Comparison of ENCODE assay signal across 13 cellular contexts in genomic region chr16:19948186-19949104, GRCh38.
DNase-seq lines count a peak whose midpoint lies in the region; ATAC-seq and TF ChIP-seq lines count a peak whose summit lies in the region.
"Had no signal": no experiment of that assay in that cellular context is flagged by ENCODE, and none has a peak within 500 bp of the region (broad histone marks: within the 10 kb centered on the region; RNA-seq: fewer than 3 reads in every experiment).

No MANE protein-coding gene starts in this region.

- H3K27ac ChIP-seq in GM23338 (ENCODE audit: low read depth): peak overlapping the region; percentile 79
- H3K27ac ChIP-seq in WERI-Rb-1: no peak overlapping the region
- H3K27ac ChIP-seq in iPS DF 6.9 (ENCODE audit: low read length): no peak overlapping the region
- H3K27ac ChIP-seq: PC-9 had no signal

- peak; percentile 15 to 38 for DNase-seq in Caco-2
- peak; percentile 92 for DNase-seq in GM23338 (ENCODE audit: low spot score)
- DNase-seq in WERI-Rb-1: no peak
- DNase-seq in iPS DF 6.9 (ENCODE audit: low read depth, low spot score): peak; percentile 87
- DNase-seq in NCI-H524 treated with DMSO at 0.1 percent for 48 hours (lab: John Stamatoyannopoulos, UW): no peak
- DNase-seq in T-helper 1 cell: no peak
- DNase-seq: CD4-positive, alpha-beta T cell; IMR-90; NCI-H1417 treated with DMSO at 0.1 percent for 48 hours; NCI-H2029; PC-9 had no signal

- H3K9me2 ChIP-seq in GM23338 (ENCODE audit: insufficient read depth): 0 out of 2 replicates have a peak, but pooled peaks cover 7% of the 10 kb centered on the region

- POLR2A ChIA-PET in Caco-2 (lab: Charles Lee): no interaction called here

- intact Hi-C loops in Caco-2 (cut with micrococcal nuclease; ENCODE audit: unreplicated experiment): no loop called here

- H3K4me3 Mint-ChIP-seq in Caco-2 (ENCODE audit: unreplicated experiment) (no peak overlapping the region), GM23338 (peak overlapping the region; percentile 41)
- H3K4me3 Mint-ChIP-seq: CD4-positive, alpha-beta T cell had no signal

- 0 out of 2 replicates have a peak, but pooled peaks cover 5% of the 10 kb centered on the region for H3F3A ChIP-seq in GM23338 (replicated peaks; ENCODE audit: low read depth)

- ATAC-seq in GM23338 (peak; percentile 90), GM21360 (IDR thresholded peaks at IDR 0.05; ENCODE audit: unreplicated experiment) (no peak), HG03520 (IDR thresholded peaks at IDR 0.05; ENCODE audit: unreplicated experiment) (no peak)

- H3K36me3 ChIP-seq in Caco-2 (ENCODE audit: control insufficient read depth, insufficient read depth, low read length) (no peaks in the 10 kb centered on the region), GM23338 (ENCODE audit: insufficient read depth) (no peaks in the 10 kb centered on the region), WERI-Rb-1 (no peaks in the 10 kb centered on the region), iPS DF 6.9 (ENCODE audit: control insufficient read depth, insufficient read depth, low read length) (no peaks in the 10 kb centered on the region)

- H3K9me3 Mint-ChIP-seq in Caco-2 (ENCODE audit: unreplicated experiment): no peaks in the 10 kb centered on the region
- H3K9me3 Mint-ChIP-seq in GM23338: peaks cover 5% of the 10 kb centered on the region; the same call in 2 of the 3 replicates
- H3K9me3 Mint-ChIP-seq: CD4-positive, alpha-beta T cell had no signal

- H3K4me2 ChIP-seq in GM23338: peak overlapping the region; percentile 27
- H3K4me2 ChIP-seq: PC-9 had no signal

- CTCF ChIA-PET in Caco-2 (lab: Charles Lee): no interaction called here

- no peaks in the 10 kb centered on the region for H3K4me1 ChIP-seq in Caco-2
- H3K4me1 ChIP-seq in GM23338 (ENCODE audit: insufficient read depth): peaks cover 23% of the 10 kb centered on the region
- peaks cover 2% of the 10 kb centered on the region; the same call in 1 of the 2 replicates for H3K4me1 ChIP-seq in iPS DF 6.9 (ENCODE audit: control insufficient read depth, insufficient read depth, low read length)

- no peaks in the 10 kb centered on the region for H4K20me1 ChIP-seq in GM23338 (replicated peaks; ENCODE audit: insufficient read depth)

- peak in 1 of 2 experiments; percentile 38 for TF ChIP-seq CTCF in Caco-2 (IDR thresholded peaks at IDR 0.05; ENCODE audit: insufficient read depth in 1 of 2, low read depth in 1 of 2, low read length in 1 of 2, severe bottlenecking in 1 of 2, unreplicated experiment in 1 of 2)
- TF ChIP-seq CTCF in GM23338 (conservative IDR thresholded peaks at IDR 0.05; ENCODE audit: low read depth in 2 of 2): peak; percentile 52 to 57
- TF ChIP-seq CTCF in WERI-Rb-1 (IDR thresholded peaks at IDR 0.05; ENCODE audit: low read depth, low read length): 0 out of 2 replicates have a peak, but pooled peaks have one; percentile 21

- no peak overlapping the region for H3K4me3 ChIP-seq in Caco-2 (ENCODE audit: low read depth, low read length)
- no peak overlapping the region for H3K4me3 ChIP-seq in GM23338
- no peak overlapping the region for H3K4me3 ChIP-seq in WERI-Rb-1 (ENCODE audit: low read depth, low read length)
- H3K4me3 ChIP-seq in iPS DF 6.9 (ENCODE audit: low read length): no peak overlapping the region
- H3K4me3 ChIP-seq: PC-9 had no signal

- H3K36me3 Mint-ChIP-seq in Caco-2 (ENCODE audit: insufficient read depth, unreplicated experiment) (no peaks in the 10 kb centered on the region), GM23338 (ENCODE audit: low read depth) (no peaks in the 10 kb centered on the region)

- H3K9me3 ChIP-seq in Caco-2 (no peaks in the 10 kb centered on the region), WERI-Rb-1 (ENCODE audit: severe bottlenecking) (no peaks in the 10 kb centered on the region), iPS DF 6.9 (ENCODE audit: control insufficient read depth, insufficient read depth, low read length) (no peaks in the 10 kb centered on the region)

- H3K79me2 ChIP-seq in GM23338 (replicated peaks; ENCODE audit: insufficient read depth): no peaks in the 10 kb centered on the region

- H3K27ac Mint-ChIP-seq in Caco-2 (ENCODE audit: unreplicated experiment): no peak overlapping the region
- peak overlapping the region; percentile 93 for H3K27ac Mint-ChIP-seq in GM23338
- H3K27ac Mint-ChIP-seq: CD4-positive, alpha-beta T cell had no signal

- peaks cover 14% of the 10 kb centered on the region for H3K27me3 Mint-ChIP-seq in Caco-2 (ENCODE audit: insufficient read depth, unreplicated experiment)
- peaks cover 13% of the 10 kb centered on the region for H3K27me3 Mint-ChIP-seq in GM23338 (ENCODE audit: insufficient read depth, low read depth, poor library complexity)

- no peaks in the 10 kb centered on the region; the same call in 1 of the 2 replicates for H3K27me3 ChIP-seq in Caco-2 (replicated peaks; ENCODE audit: control insufficient read depth, insufficient read depth, low read length)
- no peaks in the 10 kb centered on the region for H3K27me3 ChIP-seq in GM23338 (ENCODE audit: insufficient read depth)
- peaks cover 91% of the 10 kb centered on the region for H3K27me3 ChIP-seq in WERI-Rb-1 (ENCODE audit: insufficient read depth, low read depth, severe bottlenecking)
- no peaks in the 10 kb centered on the region for H3K27me3 ChIP-seq in iPS DF 6.9 (ENCODE audit: control insufficient read depth, insufficient read depth, low read length)

- WGBS in iPS DF 6.9 (ENCODE audit: insufficient coverage, insufficient read length): no CpG with 5 or more reads among the region's 8 CpGs

- no peak overlapping the region for H2AFZ ChIP-seq in GM23338
- H2AFZ ChIP-seq: PC-9 had no signal

- H3K4me1 Mint-ChIP-seq in Caco-2 (ENCODE audit: low read depth, unreplicated experiment) (no peaks in the 10 kb centered on the region), GM23338 (peaks cover 39% of the 10 kb centered on the region)

- BruUV-seq in Caco-2 (replicated peaks; lab: Mats Ljungman, UMichigan): no TSS peak

TF ChIP-seq in GM23338, 12 proteins besides CTCF, POLR2A, EP300 and RAD21 (continues in another document):
- TF ChIP-seq STAT1 (IDR thresholded peaks at IDR 0.05; ENCODE audit: unreplicated experiment) (no peak), ZNF462 (CRISPR knock-in tag; IDR thresholded peaks at IDR 0.05) (peak; percentile 93), ZNF331 (CRISPR knock-in tag; IDR thresholded peaks at IDR 0.05; ENCODE audit: low read depth) (no peak)

Comparison
In these comparisons a context has a peak if more than half of its experiments do, and no peak if none do; other contexts are left out.
1. DNase-seq: peak in Caco-2 (2 of 2), GM23338 (single experiment) and iPS DF 6.9 (single experiment); none in WERI-Rb-1 (single experiment), NCI-H524 treated with DMSO at 0.1 percent for 48 hours (single experiment) and T-helper 1 cell (0 of 5).